Comparison of ENCODE assay signal across 21 cellular contexts in genomic region chr1:37338658-37339057, GRCh38.
A peak's percentile ranks its signal among the peaks of the same experiment; 100 is the strongest.
DNase-seq lines count a peak whose midpoint lies in the region; ATAC-seq and TF ChIP-seq lines count a peak whose summit lies in the region.
"Had no signal": no experiment of that assay in that cellular context is flagged by ENCODE, and none has a peak within 500 bp of the region (broad histone marks: within the 10 kb centered on the region; RNA-seq: fewer than 3 reads in every experiment).

No MANE protein-coding gene starts in this region.

- no peaks in the 10 kb centered on the region for H3K36me3 ChIP-seq in lower lobe of right lung
- H3K36me3 ChIP-seq: neutrophil, vagina had no signal

- no peak for ATAC-seq in lower lobe of right lung
- ATAC-seq: activated CD4-positive, CD25-positive, alpha-beta regulatory T cell treated with anti-CD3 and anti-CD28 coated beads, Interleukin-2, amount 50 U/mL, for 24 hours; left cardiac atrium; PC-3; sciatic nerve had no signal

- peaks cover 4% of the 10 kb centered on the region for H3K27me3 ChIP-seq in lower lobe of right lung (ENCODE audit: low read depth)
- H3K27me3 ChIP-seq: neutrophil, vagina had no signal

- no peaks in the 10 kb centered on the region for H3K9me3 ChIP-seq in lower lobe of right lung
- H3K9me3 ChIP-seq: neutrophil, vagina had no signal

- DNase-seq in COLO668 (lab: John Stamatoyannopoulos, UW; ENCODE audit: unreplicated experiment) (peak; percentile 86), NCI-H1694 treated with DMSO at 0.1 percent for 48 hours (lab: John Stamatoyannopoulos, UW) (peak; percentile 76), NCI-H69 (lab: John Stamatoyannopoulos, UW) (peak; percentile 95), hypothalamus (lab: John Stamatoyannopoulos, UW) (peak in 37 of 51 donors; percentile 3 to 82 (median 41)), HCEC 1CT (no peak), iPS-NIHi11 (ENCODE audit: low spot score) (no peak), lower lobe of right lung (no peak), dermis blood vessel endothelial cell (no peak)
- DNase-seq: activated gamma-delta T cell; aorta; IMR-90; left cardiac atrium; MM.1S; NCI-H526; PC-3; stimulated activated CD4-positive, alpha-beta T cell treated with anti-CD3 and anti-CD28 coated beads, Interleukin-2, amount 100 ng/mL, for 24 hours; T-helper 9 cell had no signal

- no peak overlapping the region for H3K27ac ChIP-seq in lower lobe of right lung
- H3K27ac ChIP-seq: neutrophil, vagina had no signal

- no peak overlapping the region for H3K4me3 ChIP-seq in lower lobe of right lung
- H3K4me3 ChIP-seq: vagina had no signal

- no peaks in the 10 kb centered on the region for H3K4me1 ChIP-seq in lower lobe of right lung
- H3K4me1 ChIP-seq: vagina had no signal

- intact Hi-C loops in lower lobe of right lung (cut with DNase I): no loop called here

- no peak for TF ChIP-seq CTCF in lower lobe of right lung (IDR thresholded peaks at IDR 0.05)

Comparison
In these comparisons a context has a peak if more than half of its experiments do, and no peak if none do; other contexts are left out.
1. DNase-seq: peak in COLO668 (single experiment), NCI-H1694 treated with DMSO at 0.1 percent for 48 hours (single experiment), NCI-H69 (single experiment) and hypothalamus (37 of 51); none in HCEC 1CT (single experiment), iPS-NIHi11 (single experiment), lower lobe of right lung (single experiment) and dermis blood vessel endothelial cell (single experiment).